8 cellular contexts compared by ENCODE assay signal in the genomic region with DNA sequence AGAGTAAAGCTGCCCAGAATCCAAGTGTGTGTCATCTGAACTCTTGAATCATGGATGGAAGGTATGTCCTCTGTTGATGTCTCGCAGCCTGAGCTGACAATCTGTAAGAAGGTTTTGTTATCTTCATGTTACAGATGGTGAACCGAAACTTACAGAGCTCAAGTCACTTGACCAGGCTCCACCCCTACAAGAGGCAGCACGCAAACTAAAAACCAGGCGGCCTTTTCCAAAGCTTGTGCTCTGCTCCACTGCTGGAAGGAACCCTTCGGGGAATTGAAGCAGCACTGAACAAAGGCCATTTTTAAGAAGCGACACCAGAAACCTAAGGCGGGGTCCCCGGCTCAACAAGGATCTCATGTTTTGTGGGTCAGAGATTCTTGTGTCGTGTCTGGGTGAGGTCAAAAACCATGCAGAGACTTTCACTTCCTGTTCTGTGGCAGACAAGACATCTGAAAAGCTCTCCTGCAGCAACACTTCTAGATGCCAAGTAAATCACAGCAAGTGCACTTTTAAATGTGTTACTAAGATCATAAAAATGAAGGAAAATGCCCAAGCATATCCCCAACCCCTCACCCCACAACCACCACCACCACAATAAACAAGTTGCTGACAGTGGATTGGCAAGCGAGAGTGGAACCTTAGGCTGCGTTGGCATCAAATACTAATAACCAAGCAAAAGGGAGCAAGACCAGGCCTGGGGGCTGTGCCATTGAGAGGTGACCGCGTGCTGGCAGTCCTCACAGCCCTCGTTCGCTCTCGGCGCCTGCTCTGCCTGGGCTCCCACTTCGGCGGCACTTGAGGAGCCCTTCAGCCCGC. TPM values are rescaled to one million over a fixed set of nuclear protein-coding genes. Genes with fewer than 3 reads are reported as not detected.
DNase-seq lines count a peak whose midpoint lies in the region; ATAC-seq and TF ChIP-seq lines count a peak whose summit lies in the region.

No MANE protein-coding gene starts in this region.

- no peak for TF ChIP-seq CTCF in neural progenitor cell (IDR thresholded peaks at IDR 0.05)

- H3K36me3 Mint-ChIP-seq in CD8-positive, alpha-beta memory T cell: peaks cover 0 to 6% (median 4%) of the 10 kb centered on the region in 3 donors
- peaks cover 16% of the 10 kb centered on the region for H3K36me3 Mint-ChIP-seq in activated T-cell treated with anti-CD3 and anti-CD28 coated beads, Interleukin-2, amount 50 U/mL, for 24 hours (ENCODE audit: low read depth)
- peaks cover 11% of the 10 kb centered on the region for H3K36me3 Mint-ChIP-seq in neural progenitor cell

- DNase-seq in CD8-positive, alpha-beta memory T cell: peak in 3 of 5 donors; percentile 23 to 61 (median 49)
- DNase-seq in activated T-cell treated with anti-CD3 and anti-CD28 coated beads, Interleukin-2, amount 50 U/mL, for 24 hours: peak; percentile 56
- DNase-seq in neural progenitor cell (ENCODE audit: low spot score) (peak; percentile 28), T1000 (lab: John Stamatoyannopoulos, UW) (no peak), middle frontal gyrus (ENCODE audit: extremely low spot score, low spot score) (no peak), NCI-H1930 (lab: John Stamatoyannopoulos, UW) (no peak)

- H3K79me2 ChIP-seq in neural progenitor cell (ENCODE audit: low read depth): no peaks in the 10 kb centered on the region

- H3K36me3 ChIP-seq in CD8-positive, alpha-beta memory T cell (ENCODE audit: insufficient read depth, low read length): no peaks in the 10 kb centered on the region
- no peaks in the 10 kb centered on the region for H3K36me3 ChIP-seq in neural progenitor cell

- H3K27me3 ChIP-seq in CD8-positive, alpha-beta memory T cell (ENCODE audit: insufficient read depth, low read length, poor library complexity, severe bottlenecking): no peaks in the 10 kb centered on the region
- peaks cover 8% of the 10 kb centered on the region for H3K27me3 ChIP-seq in neural progenitor cell

- H2AFZ ChIP-seq in neural progenitor cell (replicated peaks): no peak overlapping the region

- peaks cover 48 to 60% (median 56%) of the 10 kb centered on the region in 3 donors for H3K4me1 Mint-ChIP-seq in CD8-positive, alpha-beta memory T cell
- H3K4me1 Mint-ChIP-seq in activated T-cell treated with anti-CD3 and anti-CD28 coated beads, Interleukin-2, amount 50 U/mL, for 24 hours (ENCODE audit: low read depth): peaks cover 56% of the 10 kb centered on the region
- peaks cover 35% of the 10 kb centered on the region for H3K4me1 Mint-ChIP-seq in neural progenitor cell

- no peaks in the 10 kb centered on the region for H4K20me1 ChIP-seq in neural progenitor cell (ENCODE audit: low read depth)

- H3K27ac ChIP-seq in CD8-positive, alpha-beta memory T cell (ENCODE audit: low read depth, low read length): peak overlapping the region; percentile 58
- peak overlapping the region; percentile 16 for H3K27ac ChIP-seq in neural progenitor cell

- POLR2A ChIA-PET in CD8-positive, alpha-beta memory T cell (lab: Charles Lee): interaction anchor here (0.7 to 1.8 kb wide), 4 partner anchors 12 to 28 kb away, joined by 3 to 11 read pairs (median 4); a partner anchor contains a TSS

- peaks cover 47% of the 10 kb centered on the region for H3K4me1 ChIP-seq in CD8-positive, alpha-beta memory T cell (ENCODE audit: insufficient read depth, low read length)
- H3K4me1 ChIP-seq in neural progenitor cell: peaks cover 21% of the 10 kb centered on the region

- H3K4me2 ChIP-seq in neural progenitor cell: no peak overlapping the region

- H3K27me3 Mint-ChIP-seq in CD8-positive, alpha-beta memory T cell: peaks cover 4 to 10% of the 10 kb centered on the region in 2 donors
- H3K27me3 Mint-ChIP-seq in activated T-cell treated with anti-CD3 and anti-CD28 coated beads, Interleukin-2, amount 50 U/mL, for 24 hours: no peaks in the 10 kb centered on the region
- no peaks in the 10 kb centered on the region for H3K27me3 Mint-ChIP-seq in neural progenitor cell (ENCODE audit: insufficient read depth, low read depth)

- no peaks in the 10 kb centered on the region for H3K9me3 Mint-ChIP-seq in CD8-positive, alpha-beta memory T cell
- no peaks in the 10 kb centered on the region for H3K9me3 Mint-ChIP-seq in activated T-cell treated with anti-CD3 and anti-CD28 coated beads, Interleukin-2, amount 50 U/mL, for 24 hours
- H3K9me3 Mint-ChIP-seq in neural progenitor cell: peaks cover 12% of the 10 kb centered on the region

- ATAC-seq in GM19468 (IDR thresholded peaks at IDR 0.05; ENCODE audit: extremely low read depth, unreplicated experiment) (peak; percentile 43), HG03469 (IDR thresholded peaks at IDR 0.05; ENCODE audit: unreplicated experiment) (peak; percentile 52)

- H3F3A ChIP-seq in neural progenitor cell (ENCODE audit: low read depth): peaks cover 15% of the 10 kb centered on the region

- H3K4me3 Mint-ChIP-seq in CD8-positive, alpha-beta memory T cell: peak overlapping the region; percentile 64 to 91 (median 79)
- peak overlapping the region; percentile 52 for H3K4me3 Mint-ChIP-seq in activated T-cell treated with anti-CD3 and anti-CD28 coated beads, Interleukin-2, amount 50 U/mL, for 24 hours
- H3K4me3 Mint-ChIP-seq in neural progenitor cell: peak overlapping the region; percentile 30

- CTCF ChIA-PET in CD8-positive, alpha-beta memory T cell (lab: Charles Lee): interaction anchor here (0.7 to 2.4 kb wide), 7 partner anchors 17 to 37 kb away, joined by 3 to 13 read pairs (median 3); a partner anchor contains a TSS

- peak overlapping the region; percentile 16 for H3K4me3 ChIP-seq in CD8-positive, alpha-beta memory T cell (ENCODE audit: low read length)
- no peak overlapping the region for H3K4me3 ChIP-seq in neural progenitor cell

- peak overlapping the region; percentile 84 to 98 (median 96) for H3K27ac Mint-ChIP-seq in CD8-positive, alpha-beta memory T cell
- peak overlapping the region; percentile 83 for H3K27ac Mint-ChIP-seq in activated T-cell treated with anti-CD3 and anti-CD28 coated beads, Interleukin-2, amount 50 U/mL, for 24 hours
- peak overlapping the region; percentile 94 for H3K27ac Mint-ChIP-seq in neural progenitor cell

- no peak overlapping the region for H3K9ac ChIP-seq in neural progenitor cell

- no peaks in the 10 kb centered on the region for H3K9me3 ChIP-seq in CD8-positive, alpha-beta memory T cell (ENCODE audit: low read length)
- H3K9me3 ChIP-seq in neural progenitor cell (ENCODE audit: low read depth): no peaks in the 10 kb centered on the region

RNA-seq across cellular contexts. Expression of a gene that starts 27.3 kb away (rescaled TPM):
- 10 to 100 TPM; 15.6 to 18.5 TPM for total RNA-seq in CD8-positive, alpha-beta memory T cell
- polyA plus RNA-seq in CD8-positive, alpha-beta memory T cell: 53.5 TPM
- total RNA-seq in neural progenitor cell (ENCODE audit: low replicate concordance): 17.2 and 19.5 TPM in 2 replicates

RNA-seq across cellular contexts. Expression of a gene that starts 41.3 kb away (rescaled TPM):
- total RNA-seq in CD8-positive, alpha-beta memory T cell: 10 to 100 TPM; 21.7 to 22.1 TPM
- 25.1 TPM for polyA plus RNA-seq in CD8-positive, alpha-beta memory T cell
- 4.6 and 4.9 TPM in 2 replicates for total RNA-seq in neural progenitor cell (ENCODE audit: low replicate concordance)

RNA-seq across cellular contexts. Expression of a gene that starts 55.7 kb away (rescaled TPM):
- total RNA-seq in CD8-positive, alpha-beta memory T cell: 10 to 100 TPM; 62.1 to 66.0 TPM
- polyA plus RNA-seq in CD8-positive, alpha-beta memory T cell: 86.0 TPM
- total RNA-seq in neural progenitor cell (ENCODE audit: low replicate concordance): 13.3 and 17.4 TPM in 2 replicates

Comparison
In these comparisons a context has a peak if more than half of its experiments do, and no peak if none do; other contexts are left out.
1. DNase-seq: peak in CD8-positive, alpha-beta memory T cell (3 of 5), activated T-cell treated with anti-CD3 and anti-CD28 coated beads, Interleukin-2, amount 50 U/mL, for 24 hours (single experiment) and neural progenitor cell (single experiment); none in T1000 (single experiment), middle frontal gyrus (single experiment) and NCI-H1930 (0 of 2).
2. Peak in every context shown above with its lines, with median percentiles within 50 percentile points of each other: H3K27ac Mint-ChIP-seq and H3K4me3 Mint-ChIP-seq.